In the genomic region with DNA sequence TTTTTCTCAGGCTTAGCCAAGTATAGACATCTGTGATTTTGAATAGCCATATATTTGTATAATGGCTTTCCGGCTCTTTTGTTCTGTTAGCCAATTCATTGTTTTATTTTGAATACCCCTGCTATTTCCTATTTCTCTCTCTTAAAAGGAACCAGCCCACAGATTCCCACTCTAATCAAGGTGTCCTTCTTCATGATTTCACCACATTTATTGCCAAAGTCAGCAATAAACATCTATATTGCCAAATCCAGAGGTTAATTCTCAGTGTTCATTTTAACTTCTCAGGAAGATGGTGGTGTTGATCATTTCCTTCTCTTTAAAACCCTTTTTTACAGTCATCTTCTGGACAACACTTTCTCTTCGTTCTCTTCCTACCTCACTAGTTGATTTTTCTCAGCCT, we compare ENCODE assay signal across 22 cellular contexts. TPM values are rescaled to one million over a fixed set of nuclear protein-coding genes. Genes with fewer than 3 reads are reported as not detected.
A peak's percentile ranks its signal among the peaks of the same experiment; 100 is the strongest.
DNase-seq lines count a peak whose midpoint lies in the region; ATAC-seq, FAIRE-seq and TF ChIP-seq lines count a peak whose summit lies in the region.
"Had no signal": no experiment of that assay in that cellular context is flagged by ENCODE, and none has a peak within 500 bp of the region (broad histone marks: within the 10 kb centered on the region; RNA-seq: fewer than 3 reads in every experiment).

No MANE protein-coding gene starts in this region.

- H4K91ac ChIP-seq in IMR-90 (ENCODE audit: insufficient read depth, low read depth, low read length) (no peak overlapping the region), H9 (ENCODE audit: insufficient read length, low read depth, low read length) (no peak overlapping the region)

- H3K27me3 ChIP-seq in IMR-90 (ENCODE audit: control insufficient read depth, insufficient read depth, low read length) (no peaks in the 10 kb centered on the region), foreskin keratinocyte (no peaks in the 10 kb centered on the region), H9 (ENCODE audit: insufficient read depth, low read length) (no peaks in the 10 kb centered on the region)
- H3K27me3 ChIP-seq: BLaER1 treated with 17β-estradiol and CSF1 and Interleukin-3, amounts not matched to agents 10 nM and 100 nM had no signal

- H3K9ac ChIP-seq in IMR-90 (ENCODE audit: low read depth, low read length) = no peak overlapping the region
- H3K9ac ChIP-seq in H9 (ENCODE audit: extremely low read depth, insufficient read length, low read length) = no peak overlapping the region
- H3K9ac ChIP-seq: BLaER1 treated with 17β-estradiol and CSF1 and Interleukin-3, amounts not matched to agents 10 nM and 100 nM had no signal

- no peak for FAIRE-seq in A549 (lab: Jason Lieb, UNC)
- FAIRE-seq: D721Med, GM12878, GM12892, GM18507, GM19239 had no signal

- H3K79me1 ChIP-seq in IMR-90 (ENCODE audit: low read depth in 1 of 2, low read length in 2 of 2) (no peaks in the 10 kb centered on the region), H9 (ENCODE audit: insufficient read depth, low read depth, low read length, poor library complexity, severe bottlenecking) (no peaks in the 10 kb centered on the region)

- H2AK9ac ChIP-seq in IMR-90 (replicated peaks; ENCODE audit: low read depth, low read length, poor library complexity) = no peak overlapping the region

- H3K27ac ChIP-seq in A549 (no peak overlapping the region), IMR-90 (ENCODE audit: insufficient read depth, low read length) (no peak overlapping the region), foreskin keratinocyte (peak overlapping the region; percentile 98), coronary artery (no peak overlapping the region), H9 (ENCODE audit: insufficient read length, low read depth, low read length) (no peak overlapping the region)
- H3K27ac ChIP-seq: BLaER1 treated with 17β-estradiol and CSF1 and Interleukin-3, amounts not matched to agents 10 nM and 100 nM; C4-2B had no signal

- no peaks in the 10 kb centered on the region for H3K9me1 ChIP-seq in IMR-90 (ENCODE audit: insufficient read depth, low read length)

- no peaks in the 10 kb centered on the region for H3K36me3 ChIP-seq in IMR-90 (ENCODE audit: control insufficient read depth, insufficient read depth, low read length)
- H3K36me3 ChIP-seq: BLaER1 treated with 17β-estradiol and CSF1 and Interleukin-3, amounts not matched to agents 10 nM and 100 nM had no signal

- TF ChIP-seq POLR2A in A549 (IDR thresholded peaks at IDR 0.05; ENCODE audit: low read length) = no peak
- TF ChIP-seq POLR2A in IMR-90 (IDR thresholded peaks at IDR 0.05; ENCODE audit: low read depth, low read length) = no peak

- intact Hi-C loops in IMR-90 (cut with micrococcal nuclease) = no loop called here

- H2BK12ac ChIP-seq in H9 (ENCODE audit: insufficient read length, low read depth, low read length) = no peak overlapping the region

- H3K4me1 Mint-ChIP-seq in H9 = no peaks in the 10 kb centered on the region
- H3K4me1 Mint-ChIP-seq: B cell had no signal

- H3K4ac ChIP-seq in IMR-90 (ENCODE audit: low read depth, low read length) (no peak overlapping the region), H9 (ENCODE audit: low read depth, low read length) (no peak overlapping the region)

- DNase-seq in A549 (ENCODE audit: low read depth in 1 of 2, low spot score in 1 of 2) = no peak
- no peak for DNase-seq in IMR-90
- DNase-seq in dermis blood vessel endothelial cell = peak; percentile 62
- no peak for DNase-seq in foreskin keratinocyte
- DNase-seq in coronary artery (ENCODE audit: low spot score) = no peak
- DNase-seq in H9 = no peak
- DNase-seq: 8988T; AML-193; Caco-2; Calu3; CD4-positive, alpha-beta T cell; CD8-positive, alpha-beta T cell; DMS79 treated with DMSO at 0.1 percent for 48 hours had no signal

- no peak overlapping the region for H3K27ac Mint-ChIP-seq in H9
- H3K27ac Mint-ChIP-seq: B cell; CD4-positive, alpha-beta T cell; CD8-positive, alpha-beta T cell had no signal

- H2AK5ac ChIP-seq in IMR-90 (ENCODE audit: low read depth, low read length) (no peak overlapping the region), H9 (ENCODE audit: insufficient read length, low read length) (no peak overlapping the region)

- no peaks in the 10 kb centered on the region for H3K27me3 Mint-ChIP-seq in H9 (ENCODE audit: low read depth)

- TF ChIP-seq CTCF in A549 (IDR thresholded peaks at IDR 0.05) = no peak
- no peak for TF ChIP-seq CTCF in IMR-90 (conservative IDR thresholded peaks at IDR 0.05; ENCODE audit: low read depth, low read length)
- no peak for TF ChIP-seq CTCF in foreskin keratinocyte (conservative IDR thresholded peaks at IDR 0.05)
- no peak for TF ChIP-seq CTCF in coronary artery (IDR thresholded peaks at IDR 0.05)
- no peak for TF ChIP-seq CTCF in H9 (conservative IDR thresholded peaks at IDR 0.05)

- no peaks in the 10 kb centered on the region for H3K36me3 Mint-ChIP-seq in H9 (ENCODE audit: insufficient read depth in 1 of 3, low read depth in 3 of 3)
- H3K36me3 Mint-ChIP-seq: CD8-positive, alpha-beta T cell had no signal

- in situ Hi-C loops in IMR-90 (cut with MboI; ENCODE audit: low sequenced_read_pairs) = no loop called here

- H4K8ac ChIP-seq in IMR-90 (ENCODE audit: low read depth in 2 of 2, low read length in 2 of 2) (no peak overlapping the region), H9 (replicated peaks; ENCODE audit: insufficient read length, low read depth, low read length) (no peak overlapping the region)

- no peaks in the 10 kb centered on the region for H3K79me2 ChIP-seq in H9 (ENCODE audit: insufficient read depth, low read length)

- CTCF ChIA-PET in A549 (lab: Yijun Ruan, JAX) (interaction anchor here (0.8 to 2.3 kb wide), 2 partner anchors 12 to 24 kb away, joined by 3 to 10 read pairs; partner anchors contain the start of gene ITPRID2), IMR-90 (lab: Yijun Ruan, JAX) (no interaction called here)

- H2AFZ ChIP-seq in IMR-90 (replicated peaks; ENCODE audit: low read length, poor library complexity) (no peak overlapping the region), H9 (ENCODE audit: low read length) (no peak overlapping the region)

- no peaks in the 10 kb centered on the region for H3K23me2 ChIP-seq in H9 (ENCODE audit: insufficient read length, low read depth, low read length, poor library complexity, severe bottlenecking)

- ATAC-seq in A549 (no peak), IMR-90 (ENCODE audit: low read depth) (no peak), foreskin keratinocyte (no peak), GM18519 (IDR thresholded peaks at IDR 0.05; ENCODE audit: low FRiP score, unreplicated experiment) (no peak)
- ATAC-seq: CD8-positive, alpha-beta T cell; GM12878 had no signal

- H2BK20ac ChIP-seq in IMR-90 (ENCODE audit: low read depth, low read length) (no peak overlapping the region), H9 (ENCODE audit: low read depth, low read length, poor library complexity, severe bottlenecking) (no peak overlapping the region)

- no peaks in the 10 kb centered on the region for H4K20me1 ChIP-seq in IMR-90 (ENCODE audit: insufficient read depth, low read length)
- H4K20me1 ChIP-seq in H9 (ENCODE audit: control insufficient read depth, insufficient read depth, insufficient read length) = no peaks in the 10 kb centered on the region
- H4K20me1 ChIP-seq: BLaER1 treated with 17β-estradiol and CSF1 and Interleukin-3, amounts not matched to agents 10 nM and 100 nM had no signal

- H2BK5ac ChIP-seq in IMR-90 (ENCODE audit: low read depth, low read length, poor library complexity, severe bottlenecking) (no peak overlapping the region), H9 (ENCODE audit: insufficient read length, low read length) (no peak overlapping the region)

- BruUV-seq in IMR-90 (replicated peaks; lab: Mats Ljungman, UMichigan) = no TSS peak

- no peak overlapping the region for H2BK15ac ChIP-seq in IMR-90 (ENCODE audit: low read depth, low read length)
- H2BK15ac ChIP-seq in H9 (ENCODE audit: low read depth, low read length) = no peak overlapping the region

- H3K4me3 ChIP-seq in A549 (no peak overlapping the region), IMR-90 (ENCODE audit: insufficient read depth, low read depth, low read length) (no peak overlapping the region), coronary artery (no peak overlapping the region)
- H3K4me3 ChIP-seq: BLaER1 treated with 17β-estradiol and CSF1 and Interleukin-3, amounts not matched to agents 10 nM and 100 nM; GM12878 had no signal

- no peak for TF ChIP-seq EP300 in A549 (IDR thresholded peaks at IDR 0.05)

- no peak overlapping the region for H3K18ac ChIP-seq in IMR-90 (ENCODE audit: low read depth, low read length)
- H3K18ac ChIP-seq in H9 (ENCODE audit: insufficient read length, low read depth, low read length) = no peak overlapping the region

- H3K9me3 ChIP-seq in A549 (no peaks in the 10 kb centered on the region), IMR-90 (ENCODE audit: control insufficient read depth, insufficient read depth, low read length) (no peaks in the 10 kb centered on the region), H9 (ENCODE audit: control insufficient read depth, low read depth, low read length) (no peaks in the 10 kb centered on the region)
- H3K9me3 ChIP-seq: BLaER1 treated with 17β-estradiol and CSF1 and Interleukin-3, amounts not matched to agents 10 nM and 100 nM; Caco-2 had no signal

- H3K56ac ChIP-seq in IMR-90 (ENCODE audit: extremely low read depth, insufficient read depth, low read length) (no peak overlapping the region), H9 (ENCODE audit: insufficient read length, low read depth, low read length) (no peak overlapping the region)

- no peak overlapping the region for H4K5ac ChIP-seq in IMR-90 (ENCODE audit: low read depth, low read length)
- no peak overlapping the region for H4K5ac ChIP-seq in H9 (ENCODE audit: insufficient read length, low read depth, low read length)

- H3K4me2 ChIP-seq in A549 (no peak overlapping the region), IMR-90 (ENCODE audit: low read depth, low read length) (no peak overlapping the region), H9 (ENCODE audit: insufficient read depth, insufficient read length, low read length) (no peak overlapping the region)
- H3K4me2 ChIP-seq: BLaER1 treated with 17β-estradiol and CSF1 and Interleukin-3, amounts not matched to agents 10 nM and 100 nM had no signal

- H3K14ac ChIP-seq in IMR-90 (replicated peaks; ENCODE audit: low read depth, low read length) (no peak overlapping the region), H9 (ENCODE audit: insufficient read depth, low read length) (no peak overlapping the region)

- dilution Hi-C loops in IMR-90 (cut with HindIII; ENCODE audit: low sequenced_read_pairs, unreplicated experiment) = no loop called here

- H3T11ph ChIP-seq in H9 (ENCODE audit: low read length) = no peak overlapping the region

- H3K4me1 ChIP-seq in A549 (peaks cover 20% of the 10 kb centered on the region), IMR-90 (ENCODE audit: control insufficient read depth, insufficient read depth, low read length) (no peaks in the 10 kb centered on the region), foreskin keratinocyte (peaks cover 10% of the 10 kb centered on the region), H9 (ENCODE audit: insufficient read depth, low read length) (no peaks in the 10 kb centered on the region)

- H3K23ac ChIP-seq in IMR-90 (ENCODE audit: low read depth, low read length) (no peak overlapping the region), H9 (ENCODE audit: insufficient read length, low read depth, low read length) (no peak overlapping the region)

- TF ChIP-seq RAD21 in A549 (conservative IDR thresholded peaks at IDR 0.05 in 1 of 2, IDR thresholded peaks at IDR 0.05 in 1 of 2) (no peak), IMR-90 (IDR thresholded peaks at IDR 0.05; ENCODE audit: low read length) (no peak)

- H3K9me3 Mint-ChIP-seq in H9 = no peaks in the 10 kb centered on the region
- H3K9me3 Mint-ChIP-seq: CD4-positive, alpha-beta T cell; CD8-positive, alpha-beta T cell had no signal

- 32% methylated on average over 2 of the region's 2 CpGs for WGBS in A549 (ENCODE audit: missing lambda C conversion rate)
- 67% methylated on average over 1 of the region's 2 CpGs; no CpG with 5 or more reads in 1 of the 2 experiments for WGBS in IMR-90 (ENCODE audit: extremely low coverage in 2 of 2, insufficient read length in 1 of 2), 2 experiments
- no CpG with 5 or more reads among the region's 2 CpGs for WGBS in H9 (ENCODE audit: extremely low coverage, insufficient read length, low lambda C conversion rate)

- H3K4me3 Mint-ChIP-seq in H9 = no peak overlapping the region
- H3K4me3 Mint-ChIP-seq: B cell; CD4-positive, alpha-beta T cell; CD8-positive, alpha-beta T cell had no signal

- POLR2A ChIA-PET in A549 (lab: Yijun Ruan, JAX) (no interaction called here), IMR-90 (lab: Charles Lee; ENCODE audit: unreplicated experiment) (no interaction called here)

- H2BK120ac ChIP-seq in IMR-90 (ENCODE audit: low read depth, low read length) (no peak overlapping the region), H9 (ENCODE audit: low read depth, low read length, poor library complexity, severe bottlenecking) (no peak overlapping the region)

RNA-seq across cellular contexts. Expression of gene ITPRID2, which starts 13.1 kb away (rescaled TPM):
- 87.7 and 94.3 TPM in 2 replicates for polyA plus RNA-seq in A549 (2011; rRNA removed)
- 20.4 and 21.2 TPM in 2 replicates for polyA plus RNA-seq in A549 (2012; cell fraction: cytosol; rRNA removed)
- 19.9 and 21.3 TPM in 2 replicates for polyA plus RNA-seq in A549 (2012; cell fraction: nucleus; rRNA removed)
- polyA plus RNA-seq in A549 (2017; fragmentation: RNase III; extraction: RNeasy Plus Mini Kit Qiagen cat#74134 plus additional on column Dnase treatment) = 40.3 to 44.0 TPM (median 43.3 TPM) in 3 replicates
- polyA minus RNA-seq in A549 (2011; rRNA and poly(A)+ RNA removed) = 63.8 and 67.2 TPM in 2 replicates
- total RNA-seq in IMR-90 (2012; rRNA removed) = 168 and 187 TPM in 2 replicates
- 61.6 and 74.1 TPM in 2 replicates for polyA plus RNA-seq in IMR-90 (2012; rRNA removed)
- polyA plus RNA-seq in IMR-90 (2012; cell fraction: cytosol; rRNA removed) = 28.0 and 39.0 TPM in 2 replicates
- polyA plus RNA-seq in IMR-90 (2012; cell fraction: nucleus; rRNA removed; ENCODE audit: low replicate concordance) = 35.1 and 131 TPM in 2 replicates
- 191 and 211 TPM in 2 replicates for total RNA-seq in dermis blood vessel endothelial cell
- 176 and 193 TPM in 2 replicates for total RNA-seq in foreskin keratinocyte
- 52.5 and 58.9 TPM in 2 replicates for polyA plus RNA-seq in foreskin keratinocyte
- total RNA-seq in H9 (2021) = 9.0 and 12.0 TPM in 2 replicates

Comparison
In these comparisons a context has a peak if more than half of its experiments do, and no peak if none do; other contexts are left out.
1. RNA of gene ITPRID2, which starts 13.1 kb away (total RNA-seq): 191 to 211 TPM in dermis blood vessel endothelial cell, 168 to 187 TPM in IMR-90 and 176 to 193 TPM in foreskin keratinocyte; 9.0 to 12.0 TPM in H9; every median in the first group is over 10 times any median in the second.